In genomic region chr1:36446261-36446660, GRCh38 we compare ENCODE assay signal across 11 cellular contexts. TPM values are rescaled to one million over a fixed set of nuclear protein-coding genes. Genes with fewer than 3 reads are reported as not detected.
DNase-seq lines count a peak whose midpoint lies in the region; ATAC-seq and TF ChIP-seq lines count a peak whose summit lies in the region.
"Had no signal": no experiment of that assay in that cellular context is flagged by ENCODE, and none has a peak within 500 bp of the region (broad histone marks: within the 10 kb centered on the region; RNA-seq: fewer than 3 reads in every experiment).

No MANE protein-coding gene starts in this region.

- TF ChIP-seq CTCF in HEK293 (tag by site-specific recombination; IDR thresholded peaks at IDR 0.05): peak; percentile 15; the same call in 1 of the 2 replicates
- TF ChIP-seq CTCF in omental fat pad (IDR thresholded peaks at IDR 0.05): no peak

- no peak overlapping the region for H3K27ac ChIP-seq in HEK293 (ENCODE audit: extremely low read depth, low read depth, low read length)
- H3K27ac ChIP-seq: parathyroid adenoma, SJSA1, thoracic aorta had no signal

- no peaks in the 10 kb centered on the region for H3K9me3 ChIP-seq in HEK293 (ENCODE audit: control insufficient read depth, insufficient read depth, low read depth, low read length)
- H3K9me3 ChIP-seq: SJSA1, thoracic aorta had no signal

- CTCF ChIA-PET in HEK293 (lab: Yijun Ruan, JAX): interaction anchor here (0.8 to 1.1 kb wide), 4 partner anchors 24 to 297 kb away, joined by 3 to 4 read pairs (median 4); partner anchors contain the start of genes CSF3R and TRAPPC3

- no peaks in the 10 kb centered on the region for H3K36me3 ChIP-seq in HEK293 (ENCODE audit: control insufficient read depth in 2 of 2, insufficient read depth in 1 of 2, low read length in 2 of 2)
- H3K36me3 ChIP-seq: SJSA1, thoracic aorta had no signal

- H3K4me3 ChIP-seq in HEK293 (ENCODE audit: low read depth, low read length): no peak overlapping the region
- H3K4me3 ChIP-seq: SJSA1, thoracic aorta had no signal

- DNase-seq in DMS 273 treated with DMSO at 0.1 percent for 48 hours (lab: John Stamatoyannopoulos, UW) (peak; percentile 15), RPMI8226 (peak; percentile 50), iris pigment epithelial cell (ENCODE audit: low read depth) (peak; percentile 18), omental fat pad (ENCODE audit: low spot score) (no peak), globus pallidus (ENCODE audit: low spot score) (no peak), NCI-H2081 (lab: John Stamatoyannopoulos, UW) (no peak)

- no peaks in the 10 kb centered on the region for H3K4me1 ChIP-seq in HEK293 (ENCODE audit: control insufficient read depth, insufficient read depth, low read length)
- H3K4me1 ChIP-seq: parathyroid adenoma had no signal

- ATAC-seq in omental fat pad (ENCODE audit: low FRiP score) (no peak), GM18861 (IDR thresholded peaks at IDR 0.05; ENCODE audit: unreplicated experiment) (no peak)

- POLR2A ChIA-PET in HEK293 (lab: Yijun Ruan, JAX): no interaction called here

TF ChIP-seq in HEK293, 187 proteins besides CTCF, POLR2A, EP300 and RAD21:
- no peak for TF ChIP-seq ZNF416 (tag by site-specific recombination; IDR thresholded peaks at IDR 0.05)
- no peak for TF ChIP-seq ZNF510 (tag by site-specific recombination; IDR thresholded peaks at IDR 0.05; ENCODE audit: insufficient replicate concordance)
- no peak for TF ChIP-seq ZNF391 (tag by site-specific recombination; IDR thresholded peaks at IDR 0.05; ENCODE audit: borderline replicate concordance, low read depth)
- peak; percentile 48 for TF ChIP-seq ZNF654 (tag by site-specific recombination; IDR thresholded peaks at IDR 0.05; ENCODE audit: low read depth)
- 0 out of 2 replicates have a peak, but pooled peaks have one; percentile 22 for TF ChIP-seq IKZF3 (tag by site-specific recombination; IDR thresholded peaks at IDR 0.05)
- 0 out of 2 replicates have a peak, but pooled peaks have one; percentile 36 for TF ChIP-seq PRDM6 (tag by site-specific recombination; IDR thresholded peaks at IDR 0.05)

RNA-seq across cellular contexts. Expression of gene OSCP1, which starts 4.0 kb away (rescaled TPM):
- total RNA-seq in omental fat pad: 1 to 10 TPM; 5.0 to 7.2 (median 6.6) TPM

RNA-seq across cellular contexts. Expression of gene MRPS15, which starts 17.9 kb away (rescaled TPM):
- 10 to 100 TPM; 57.3 to 79.2 (median 71.7) TPM for total RNA-seq in omental fat pad

RNA-seq across cellular contexts. Expression of gene CSF3R, which starts 36.5 kb away (rescaled TPM):
- 100 to 1,000 TPM in 1 of 4 donors, 10 to 100 TPM in 3; 18.9 to 258 (median 41.8) TPM for total RNA-seq in omental fat pad
- total RNA-seq: SJSA1 had no signal

RNA-seq across cellular contexts. Expression of gene LSM10, which starts 48.6 kb away (rescaled TPM):
- total RNA-seq in omental fat pad: 10 to 100 TPM; 28.7 to 57.8 (median 38.3) TPM

Comparison
In these comparisons a context has a peak if more than half of its experiments do, and no peak if none do; other contexts are left out.
1. DNase-seq: peak in DMS 273 treated with DMSO at 0.1 percent for 48 hours (single experiment), RPMI8226 (single experiment) and iris pigment epithelial cell (single experiment); none in omental fat pad (single experiment), globus pallidus (single experiment) and NCI-H2081 (0 of 2).